ENCODE assay signal across 8 cellular contexts in the genomic region with DNA sequence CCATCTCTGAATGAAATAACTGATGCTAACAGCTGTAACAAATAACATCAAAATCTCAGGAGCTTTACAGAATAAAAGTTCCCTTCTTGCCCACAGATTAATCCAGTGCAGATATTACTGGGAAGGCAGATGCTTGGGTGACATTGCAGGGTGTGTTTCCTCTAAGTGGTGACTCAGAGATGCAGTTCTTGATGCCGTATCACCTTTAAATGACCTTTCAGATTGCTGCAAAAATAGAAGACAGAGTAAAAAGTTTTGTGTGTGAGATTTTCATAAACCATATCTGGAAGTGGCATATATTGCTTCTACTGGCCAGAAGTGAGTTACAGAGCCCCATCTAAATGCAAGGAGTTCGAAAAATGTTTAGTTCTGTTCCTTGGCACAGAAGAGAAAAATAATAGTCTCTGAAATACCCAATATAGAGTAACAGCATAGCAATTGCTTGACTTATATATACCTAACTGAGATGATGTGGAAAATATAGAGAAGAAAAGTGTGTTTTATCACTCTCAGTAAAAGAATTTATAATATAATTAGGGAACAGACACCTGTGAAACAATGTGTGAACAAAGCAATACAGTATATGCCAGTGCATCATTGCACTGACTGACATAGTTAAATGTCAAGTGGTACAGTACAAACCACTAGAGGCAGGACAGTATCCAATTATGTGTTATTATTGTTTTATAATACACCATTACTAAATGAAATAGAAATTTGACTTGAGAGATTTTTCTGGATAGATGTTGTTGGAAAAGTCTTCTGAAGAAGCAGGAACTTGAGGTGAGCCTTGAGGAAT.
DNase-seq lines count a peak whose midpoint lies in the region; ATAC-seq lines count a peak whose summit lies in the region.

No MANE protein-coding gene starts in this region.

- peak overlapping the region; percentile 3 for H3K27ac Mint-ChIP-seq in activated CD4-positive, alpha-beta T cell treated with anti-CD3 and anti-CD28 coated beads, Interleukin-2, amount 10 ng/mL, durations not matched to agents 7 days and 5 days

- ATAC-seq in GM18867 (IDR thresholded peaks at IDR 0.05; ENCODE audit: unreplicated experiment) (peak; percentile 63), HG02970 (IDR thresholded peaks at IDR 0.05; ENCODE audit: low FRiP score, unreplicated experiment) (peak; percentile 43)

- DNase-seq in AG08395 (ENCODE audit: low spot score) (peak; percentile 54), head of caudate nucleus (no peak), hippocampal formation (lab: John Stamatoyannopoulos, UW) (no peak), pons (ENCODE audit: low spot score) (no peak)
- peak; percentile 7 for DNase-seq in activated CD4-positive, alpha-beta T cell treated with anti-CD3 and anti-CD28 coated beads, Interleukin-2, amount 10 ng/mL, durations not matched to agents 7 days and 5 days
- DNase-seq in stimulated activated naive CD4-positive, alpha-beta T cell treated with Interleukin-2 at 50 U/mL for 16 hours (lab: John Stamatoyannopoulos, UW): no peak

- no peak overlapping the region for H3K4me3 Mint-ChIP-seq in activated CD4-positive, alpha-beta T cell treated with anti-CD3 and anti-CD28 coated beads, Interleukin-2, amount 10 ng/mL, durations not matched to agents 7 days and 5 days

- intact Hi-C loops in head of caudate nucleus (cut with DNase I): no loop called here

- CTCF ChIA-PET in activated CD4-positive, alpha-beta T cell treated with anti-CD3 and anti-CD28 coated beads, Interleukin-2, amount 10 ng/mL, durations not matched to agents 7 days and 5 days (lab: Charles Lee): interaction anchor here (1.2 kb wide), 1 partner anchor 9 kb away, joined by 4 read pairs; no protein-coding TSS in a partner anchor

- peaks cover 38% of the 10 kb centered on the region for H3K4me1 Mint-ChIP-seq in activated CD4-positive, alpha-beta T cell treated with anti-CD3 and anti-CD28 coated beads, Interleukin-2, amount 10 ng/mL, durations not matched to agents 7 days and 5 days

- H3K27me3 Mint-ChIP-seq in activated CD4-positive, alpha-beta T cell treated with anti-CD3 and anti-CD28 coated beads, Interleukin-2, amount 10 ng/mL, durations not matched to agents 7 days and 5 days: no peaks in the 10 kb centered on the region

- peaks cover 12% of the 10 kb centered on the region for H3K36me3 Mint-ChIP-seq in activated CD4-positive, alpha-beta T cell treated with anti-CD3 and anti-CD28 coated beads, Interleukin-2, amount 10 ng/mL, durations not matched to agents 7 days and 5 days (ENCODE audit: low read depth)

- H3K9me3 Mint-ChIP-seq in activated CD4-positive, alpha-beta T cell treated with anti-CD3 and anti-CD28 coated beads, Interleukin-2, amount 10 ng/mL, durations not matched to agents 7 days and 5 days: peaks cover 5% of the 10 kb centered on the region

- POLR2A ChIA-PET in activated CD4-positive, alpha-beta T cell treated with anti-CD3 and anti-CD28 coated beads, Interleukin-2, amount 10 ng/mL, durations not matched to agents 7 days and 5 days (lab: Charles Lee): no interaction called here

Comparison
In these comparisons a context has a peak if more than half of its experiments do, and no peak if none do; other contexts are left out.
1. DNase-seq: peak in AG08395 (single experiment) and activated CD4-positive, alpha-beta T cell treated with anti-CD3 and anti-CD28 coated beads, Interleukin-2, amount 10 ng/mL, durations not matched to agents 7 days and 5 days (single experiment); none in head of caudate nucleus (0 of 42), hippocampal formation (0 of 2), stimulated activated naive CD4-positive, alpha-beta T cell treated with Interleukin-2 at 50 U/mL for 16 hours (single experiment) and pons (single experiment).